Comparison of ENCODE assay signal across 10 cellular contexts in genomic region chr9:35537898-35538297, GRCh38. TPM values are rescaled to one million over a fixed set of nuclear protein-coding genes. Genes with fewer than 3 reads are reported as not detected.
DNase-seq lines count a peak whose midpoint lies in the region; ATAC-seq and TF ChIP-seq lines count a peak whose summit lies in the region.
"Had no signal": no experiment of that assay in that cellular context is flagged by ENCODE, and none has a peak within 500 bp of the region (broad histone marks: within the 10 kb centered on the region; RNA-seq: fewer than 3 reads in every experiment).

No MANE protein-coding gene starts in this region.

- intact Hi-C loops in testis (cut with DNase I; ENCODE audit: low total_unique reads) = no loop called here

- H3K36me3 ChIP-seq in muscle layer of colon (ENCODE audit: insufficient read depth, low read length) (no peaks in the 10 kb centered on the region), testis (ENCODE audit: low read depth, missing control alignments) (no peaks in the 10 kb centered on the region)

- TF ChIP-seq POLR2A in testis (IDR thresholded peaks at IDR 0.05) = no peak

- H3K27ac ChIP-seq in adipose tissue (ENCODE audit: low read depth, low read length) = peak overlapping the region; percentile 57
- H3K27ac ChIP-seq in muscle layer of colon (ENCODE audit: low read depth, low read length) = peak overlapping the region; percentile 98
- peak overlapping the region; percentile 71 to 89 for H3K27ac ChIP-seq in testis

- TF ChIP-seq CTCF in fibroblast of mammary gland (conservative IDR thresholded peaks at IDR 0.05; ENCODE audit: control insufficient read depth, insufficient read depth, low read depth, low read length) (no peak), testis (IDR thresholded peaks at IDR 0.05) (no peak)

- no peak overlapping the region for H3K4me3 ChIP-seq in fibroblast of mammary gland (ENCODE audit: control insufficient read depth, low read depth, low read length)
- H3K4me3 ChIP-seq in muscle layer of colon (ENCODE audit: low read depth in 1 of 2, low read length in 2 of 2) = peak overlapping the region in 1 of 2 donors; percentile 66
- H3K4me3 ChIP-seq in testis = no peak overlapping the region

- H3K27me3 ChIP-seq in muscle layer of colon (ENCODE audit: control insufficient read depth in 1 of 2, insufficient read depth in 2 of 2, low read length in 2 of 2) (no peaks in the 10 kb centered on the region), testis (no peaks in the 10 kb centered on the region)

- H3K4me1 ChIP-seq in muscle layer of colon (ENCODE audit: insufficient read depth, low read length) = peaks cover 50% of the 10 kb centered on the region
- peaks cover 14% of the 10 kb centered on the region for H3K4me1 ChIP-seq in testis

- H3K9ac ChIP-seq in muscle layer of colon (ENCODE audit: low read length) = peak overlapping the region; percentile 41

- 43 to 95% (median 59%) methylated on average over 3 of the region's 3 CpGs for WGBS in adipose tissue, 3 donors
- WGBS in testis, 2 donors = 45 to 48% methylated on average over 2 to 3 of the region's 3 CpGs

- H3K9me3 ChIP-seq in muscle layer of colon (ENCODE audit: low read length) = no peaks in the 10 kb centered on the region
- no peaks in the 10 kb centered on the region for H3K9me3 ChIP-seq in testis

- peak; percentile 55 for DNase-seq in fibroblast of mammary gland (ENCODE audit: low read depth)
- DNase-seq in testis = peak; percentile 46
- no peak for DNase-seq in stimulated activated CD4-positive, alpha-beta T cell treated with anti-CD3 and anti-CD28 coated beads, Interleukin-15, amount 100 ng/mL, for 24 hours
- DNase-seq in NCI-H524 treated with DMSO at 0.1 percent for 48 hours (lab: John Stamatoyannopoulos, UW) = no peak
- DNase-seq in nucleus accumbens (lab: John Stamatoyannopoulos, UW) = no peak
- DNase-seq: activated naive CD4-positive, alpha-beta T cell treated with anti-CD3 and anti-CD28 coated beads, Interleukin-2, amount 10 ng/mL, durations not matched to agents 7 days and 5 days; NCI-H1417 treated with DMSO at 0.1 percent for 48 hours had no signal

- ATAC-seq in GM18517 (IDR thresholded peaks at IDR 0.05; ENCODE audit: unreplicated experiment) = no peak

RNA-seq across cellular contexts. Expression of gene RUSC2, which starts 48.0 kb away (rescaled TPM):
- polyA plus RNA-seq in adipose tissue (10 to 100 TPM in 2 of 3 donors, 1 to 10 TPM in 1; 5.8 to 18.3 (median 17.1) TPM), testis (ENCODE audit: insufficient read depth, low read depth, low replicate concordance) (78.1 TPM)
- 10 to 100 TPM; 28.7 to 32.3 TPM for total RNA-seq in testis

Comparison
In these comparisons a context has a peak if more than half of its experiments do, and no peak if none do; other contexts are left out.
1. DNase-seq: peak in fibroblast of mammary gland (single experiment) and testis (single experiment); none in stimulated activated CD4-positive, alpha-beta T cell treated with anti-CD3 and anti-CD28 coated beads, Interleukin-15, amount 100 ng/mL, for 24 hours (single experiment), NCI-H524 treated with DMSO at 0.1 percent for 48 hours (single experiment) and nucleus accumbens (0 of 56).
2. Peak in every context shown above with its lines, with median percentiles within 50 percentile points of each other: H3K27ac ChIP-seq.